In the genomic region with DNA sequence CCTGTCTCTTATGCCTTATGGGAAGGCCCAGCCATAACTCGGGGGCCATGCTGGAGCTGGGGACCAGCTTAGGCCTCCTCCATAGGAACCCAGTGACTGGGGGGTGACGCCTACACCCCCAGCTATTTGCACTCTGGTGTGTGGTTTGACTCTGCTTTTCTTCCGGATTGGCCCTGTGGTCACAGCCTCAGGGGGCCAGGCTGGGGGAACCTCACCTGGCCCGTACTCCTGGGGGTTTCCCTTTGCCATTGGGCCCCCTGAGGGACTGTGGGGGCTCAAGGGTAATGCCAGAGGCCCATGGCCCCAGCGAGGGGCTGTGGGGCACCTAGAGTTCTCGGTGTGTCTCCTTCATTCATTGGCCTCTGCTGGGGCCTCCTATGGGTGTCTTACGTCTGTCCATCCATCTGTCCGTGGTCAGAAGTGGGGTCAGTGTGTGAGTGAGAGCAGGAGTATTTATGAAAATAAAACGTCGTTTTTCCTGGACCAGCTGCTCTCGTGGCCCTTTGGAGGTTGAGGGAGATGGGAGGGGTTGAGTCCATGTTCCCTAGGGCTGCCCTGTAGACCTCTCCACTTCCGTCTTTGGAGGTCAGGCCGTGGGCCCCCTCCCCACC, we compare ENCODE assay signal across 8 cellular contexts. TPM values are rescaled to one million over a fixed set of nuclear protein-coding genes. Genes with fewer than 3 reads are reported as not detected.
A peak's percentile ranks its signal among the peaks of the same experiment; 100 is the strongest.
DNase-seq lines count a peak whose midpoint lies in the region; ATAC-seq and TF ChIP-seq lines count a peak whose summit lies in the region.

No MANE protein-coding gene starts in this region.

- H3K9me2 ChIP-seq in DOHH2 (replicated peaks; ENCODE audit: control insufficient read depth, low read length), result no peaks in the 10 kb centered on the region

- DNase-seq in adrenal gland, result no peak
- DNase-seq in naive thymus-derived CD8-positive, alpha-beta T cell, result peak in 8 of 10 donors; percentile 47 to 76 (median 54)
- no peak for DNase-seq in NCI-H187 (lab: John Stamatoyannopoulos, UW)
- DNase-seq in NCI-H2227 treated with DMSO at 0.1 percent for 48 hours (lab: John Stamatoyannopoulos, UW), result no peak
- no peak for DNase-seq in C1 segment of cervical spinal cord (lab: John Stamatoyannopoulos, UW)

- TF ChIP-seq POLR2A in adrenal gland (IDR thresholded peaks at IDR 0.05), result no peak

- ATAC-seq in GM19455 (IDR thresholded peaks at IDR 0.05; ENCODE audit: unreplicated experiment) (peak; percentile 52), HG03469 (IDR thresholded peaks at IDR 0.05; ENCODE audit: unreplicated experiment) (peak; percentile 33)
- peak; percentile 60 to 70 for ATAC-seq in naive thymus-derived CD8-positive, alpha-beta T cell

- peak overlapping the region; percentile 74 for H3K4me2 ChIP-seq in DOHH2 (ENCODE audit: low read length)

- H3K4me1 ChIP-seq in DOHH2 (ENCODE audit: control insufficient read depth, low read length) (peaks cover 37% of the 10 kb centered on the region), adrenal gland (replicated peaks in 1 of 2) (peaks cover 18 to 29% of the 10 kb centered on the region in 2 donors)

- intact Hi-C loops in adrenal gland (cut with DNase I), result no loop called here

- peak overlapping the region; percentile 52 to 89 (median 77) for H3K4me3 Mint-ChIP-seq in naive thymus-derived CD8-positive, alpha-beta T cell

- no peaks in the 10 kb centered on the region for H3K27me3 Mint-ChIP-seq in naive thymus-derived CD8-positive, alpha-beta T cell

- peaks cover 14% of the 10 kb centered on the region; the same call in 1 of the 2 replicates for H3F3A ChIP-seq in DOHH2 (ENCODE audit: control insufficient read depth, insufficient read depth)

- H3K9me3 Mint-ChIP-seq in naive thymus-derived CD8-positive, alpha-beta T cell, result no peaks in the 10 kb centered on the region

- peak overlapping the region; percentile 91 to 97 (median 96) for H3K27ac Mint-ChIP-seq in naive thymus-derived CD8-positive, alpha-beta T cell

- H3K79me2 ChIP-seq in DOHH2 (ENCODE audit: control insufficient read depth, low read length), result no peaks in the 10 kb centered on the region

- H3K4me3 ChIP-seq in DOHH2 (ENCODE audit: low read length), result peak overlapping the region; percentile 48
- peak overlapping the region in 1 of 4 donors; percentile 31 for H3K4me3 ChIP-seq in adrenal gland

- TF ChIP-seq CTCF in DOHH2 (IDR thresholded peaks at IDR 0.05; ENCODE audit: low read depth, low read length, poor library complexity, severe bottlenecking) (no peak), adrenal gland (IDR thresholded peaks at IDR 0.05) (no peak)

- H3K9me3 ChIP-seq in DOHH2 (ENCODE audit: control insufficient read depth, insufficient read depth, low read length), result no peaks in the 10 kb centered on the region
- H3K9me3 ChIP-seq in adrenal gland (replicated peaks in 1 of 3), result no peaks in the 10 kb centered on the region

- H3K27me3 ChIP-seq in DOHH2 (ENCODE audit: control insufficient read depth, low read length) (no peaks in the 10 kb centered on the region), adrenal gland (no peaks in the 10 kb centered on the region)

- no peaks in the 10 kb centered on the region for H3K36me3 Mint-ChIP-seq in naive thymus-derived CD8-positive, alpha-beta T cell

- H3K27ac ChIP-seq in DOHH2 (ENCODE audit: low read depth, low read length) (peak overlapping the region; percentile 59), adrenal gland (peak overlapping the region in 4 of 5 donors; percentile 63 to 92 (median 78))

- H3K4me1 Mint-ChIP-seq in naive thymus-derived CD8-positive, alpha-beta T cell, result peaks cover 36 to 86% (median 80%) of the 10 kb centered on the region in 4 donors

- WGBS in adrenal gland, 4 donors, result 32 to 46% (median 33%) methylated on average over 10 to 13 of the region's 13 CpGs

- H4K20me1 ChIP-seq in DOHH2 (ENCODE audit: control insufficient read depth, insufficient read depth, low read depth, low read length), result no peaks in the 10 kb centered on the region; the same call in 1 of the 2 replicates

- POLR2A ChIA-PET in naive thymus-derived CD8-positive, alpha-beta T cell (lab: Charles Lee), result interaction anchor here (0.7 to 66.7 kb wide), 5 partner anchors 0 to 568 kb away, joined by 3 to 2283 read pairs (median 8); a partner anchor contains a TSS

- H3K36me3 ChIP-seq in DOHH2 (ENCODE audit: control insufficient read depth, low read length) (peaks cover 51% of the 10 kb centered on the region), adrenal gland (replicated peaks in 1 of 2) (peaks cover 0 to 21% of the 10 kb centered on the region in 2 donors)

RNA-seq across cellular contexts. Expression of a gene that starts 6.3 kb away (rescaled TPM):
- total RNA-seq in adrenal gland, result 10 to 100 TPM in 5 of 8 donors, 1 to 10 TPM in 3; 8.1 to 18.7 (median 10.6) TPM
- 10 to 100 TPM in 1 of 3 donors, 1 to 10 TPM in 2; 2.4 to 27.3 (median 9.8) TPM for polyA plus RNA-seq in adrenal gland
- total RNA-seq in naive thymus-derived CD8-positive, alpha-beta T cell, result 10 to 100 TPM; 77.9 to 79.0 TPM
- 10 to 100 TPM; 16.9 to 26.5 (median 25.6) TPM for polyA plus RNA-seq in naive thymus-derived CD8-positive, alpha-beta T cell

RNA-seq across cellular contexts. Expression of a gene that starts 24.6 kb away (rescaled TPM):
- total RNA-seq in adrenal gland, result 10 to 100 TPM; 30.6 to 93.3 (median 65.6) TPM
- 100 to 1,000 TPM in 2 of 3 donors, 10 to 100 TPM in 1; 42.4 to 160 (median 107) TPM for polyA plus RNA-seq in adrenal gland
- 100 to 1,000 TPM; 103 to 110 TPM for total RNA-seq in naive thymus-derived CD8-positive, alpha-beta T cell
- 10 to 100 TPM; 20.3 to 24.5 (median 22.6) TPM for polyA plus RNA-seq in naive thymus-derived CD8-positive, alpha-beta T cell

RNA-seq across cellular contexts. Expression of a gene that starts 25.3 kb away (rescaled TPM):
- total RNA-seq in adrenal gland, result 10 to 100 TPM; 16.2 to 49.7 (median 20.9) TPM
- 10 to 100 TPM in 2 of 3 donors, 1 to 10 TPM in 1; 10.0 to 41.9 (median 13.4) TPM for polyA plus RNA-seq in adrenal gland
- total RNA-seq in naive thymus-derived CD8-positive, alpha-beta T cell, result 1 to 10 TPM; 4.3 to 5.9 TPM
- polyA plus RNA-seq in naive thymus-derived CD8-positive, alpha-beta T cell, result 1 to 10 TPM; 1.7 to 9.6 (median 5.8) TPM

RNA-seq across cellular contexts. Expression of a gene that starts 42.2 kb away (rescaled TPM):
- total RNA-seq in adrenal gland, result 1,000 to 10,000 TPM in 3 of 8 donors, 100 to 1,000 TPM in 5; 623 to 2,904 (median 918) TPM
- polyA plus RNA-seq in adrenal gland, result 1,000 to 10,000 TPM in 2 of 3 donors, 100 to 1,000 TPM in 1; 588 to 4,628 (median 4,577) TPM
- total RNA-seq in naive thymus-derived CD8-positive, alpha-beta T cell, result 10 to 100 TPM; 14.3 to 16.8 TPM
- 100 to 1,000 TPM in 1 of 3 donors, 10 to 100 TPM in 2; 19.6 to 122 (median 34.8) TPM for polyA plus RNA-seq in naive thymus-derived CD8-positive, alpha-beta T cell

RNA-seq across cellular contexts. Expression of a gene that starts 53.0 kb away (rescaled TPM):
- 10 to 100 TPM; 23.2 to 51.1 (median 39.3) TPM for total RNA-seq in adrenal gland
- polyA plus RNA-seq in adrenal gland, result 10 to 100 TPM; 26.7 to 90.7 (median 73.8) TPM
- 10 to 100 TPM; 47.9 to 48.6 TPM for total RNA-seq in naive thymus-derived CD8-positive, alpha-beta T cell
- polyA plus RNA-seq in naive thymus-derived CD8-positive, alpha-beta T cell, result 10 to 100 TPM; 35.0 to 46.4 (median 43.8) TPM

Comparison
In these comparisons a context has a peak if more than half of its experiments do, and no peak if none do; other contexts are left out.
1. DNase-seq: peak in naive thymus-derived CD8-positive, alpha-beta T cell (8 of 10); none in adrenal gland (0 of 7), NCI-H187 (0 of 2), NCI-H2227 treated with DMSO at 0.1 percent for 48 hours (single experiment) and C1 segment of cervical spinal cord (0 of 14).
2. Peak in every context shown above with its lines, with median percentiles within 50 percentile points of each other: ATAC-seq.